Comparison of ENCODE assay signal across 14 cellular contexts in the genomic region with DNA sequence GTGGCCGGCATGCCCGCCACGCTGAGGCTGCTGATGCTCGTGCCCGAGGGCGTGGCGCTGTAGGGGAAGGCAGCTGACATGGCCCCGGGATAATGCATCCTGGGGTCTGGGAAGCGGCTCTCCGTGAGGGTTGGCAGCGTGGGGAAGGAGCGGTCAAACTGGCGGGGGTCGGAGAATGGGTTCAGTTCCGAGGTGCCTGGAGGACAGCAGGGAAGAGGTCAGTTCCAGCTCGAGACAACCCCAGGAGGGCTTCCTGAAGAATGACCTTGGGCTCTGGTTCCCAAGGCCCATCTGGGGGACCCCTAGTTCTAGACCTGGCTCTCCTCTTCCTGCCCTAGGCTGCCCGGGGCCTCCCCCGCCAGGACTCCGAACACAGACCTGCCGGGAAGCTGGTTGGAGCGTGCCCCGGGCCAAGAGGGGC. TPM values are rescaled to one million over a fixed set of nuclear protein-coding genes. Genes with fewer than 3 reads are reported as not detected.
DNase-seq lines count a peak whose midpoint lies in the region; ATAC-seq and TF ChIP-seq lines count a peak whose summit lies in the region.
"Had no signal": no experiment of that assay in that cellular context is flagged by ENCODE, and none has a peak within 500 bp of the region (broad histone marks: within the 10 kb centered on the region; RNA-seq: fewer than 3 reads in every experiment).

No MANE protein-coding gene starts in this region.

- peak; percentile 60 for DNase-seq in activated effector memory CD4-positive, alpha-beta T cell treated with anti-CD3 and anti-CD28 coated beads, Interleukin-2, amount 50 U/mL, for 16 hours
- no peak for DNase-seq in activated effector memory CD4-positive, alpha-beta T cell treated with Interleukin-2 at 50 U/mL for 16 hours
- peak; percentile 59 for DNase-seq in H7
- DNase-seq in coronary artery (ENCODE audit: low spot score), result peak; percentile 60
- peak; percentile 40 for DNase-seq in sciatic nerve (ENCODE audit: low spot score)
- DNase-seq in NCI-H187 treated with DMSO at 0.1 percent for 48 hours (lab: John Stamatoyannopoulos, UW), result no peak
- DNase-seq in NCI-H2107 treated with DMSO at 0.1 percent for 48 hours (lab: John Stamatoyannopoulos, UW; ENCODE audit: unreplicated experiment), result no peak
- DNase-seq in NCI-H69 (lab: John Stamatoyannopoulos, UW), result no peak
- DNase-seq: activated CD4-positive, alpha-beta T cell treated with anti-CD3 and anti-CD28 coated beads, Interleukin-2, amount 10 ng/mL, durations not matched to agents 7 days and 5 days; mesenchymal stem cell; MM.1S; NCI-H345; stimulated activated naive CD4-positive, alpha-beta T cell had no signal

- H3K27ac ChIP-seq in coronary artery, result no peak overlapping the region
- H3K27ac ChIP-seq: upper lobe of left lung had no signal

- no peak for TF ChIP-seq CTCF in coronary artery (IDR thresholded peaks at IDR 0.05)

- intact Hi-C loops in sciatic nerve (cut with DNase I), result no loop called here

- no peaks in the 10 kb centered on the region for H3K36me3 ChIP-seq in H7 (replicated peaks; ENCODE audit: control insufficient read depth, insufficient read depth, low read length)

- no peak overlapping the region for H3K4me3 ChIP-seq in H7 (ENCODE audit: insufficient read depth, low read depth, low read length)
- no peak overlapping the region for H3K4me3 ChIP-seq in coronary artery
- H3K4me3 ChIP-seq: upper lobe of left lung had no signal

- no peaks in the 10 kb centered on the region for H3K27me3 ChIP-seq in H7 (ENCODE audit: control insufficient read depth, insufficient read depth, low read length)
- H3K27me3 ChIP-seq: upper lobe of left lung had no signal

- no peak for ATAC-seq in sciatic nerve

RNA-seq across cellular contexts. Expression of a gene that starts 27.6 kb away (rescaled TPM):
- 1.3 and 3.5 TPM in 2 replicates for total RNA-seq in H7 (2014; rRNA removed; shearing (Covaris generic))
- total RNA-seq in sciatic nerve, result 2.0 TPM

Comparison
In these comparisons a context has a peak if more than half of its experiments do, and no peak if none do; other contexts are left out.
1. DNase-seq: peak in activated effector memory CD4-positive, alpha-beta T cell treated with anti-CD3 and anti-CD28 coated beads, Interleukin-2, amount 50 U/mL, for 16 hours (single experiment), H7 (single experiment), coronary artery (single experiment) and sciatic nerve (single experiment); none in activated effector memory CD4-positive, alpha-beta T cell treated with Interleukin-2 at 50 U/mL for 16 hours (single experiment), NCI-H187 treated with DMSO at 0.1 percent for 48 hours (single experiment), NCI-H2107 treated with DMSO at 0.1 percent for 48 hours (single experiment) and NCI-H69 (single experiment).